Comparison of ENCODE assay signal across 8 cellular contexts in genomic region chr1:145926706-145927072, GRCh38. TPM values are rescaled to one million over a fixed set of nuclear protein-coding genes. Genes with fewer than 3 reads are reported as not detected.
A peak's percentile ranks its signal among the peaks of the same experiment; 100 is the strongest.
DNase-seq lines count a peak whose midpoint lies in the region; ATAC-seq and TF ChIP-seq lines count a peak whose summit lies in the region.

No MANE protein-coding gene starts in this region.

- TF ChIP-seq CTCF in HFF-Myc (IDR thresholded peaks at IDR 0.05; ENCODE audit: low read depth, low read length, missing control alignments) (no peak), left ventricle myocardium inferior (IDR thresholded peaks at IDR 0.05; ENCODE audit: borderline replicate concordance) (no peak)

- intact Hi-C loops in left ventricle myocardium inferior (cut with micrococcal nuclease) = no loop called here

- ATAC-seq in HG02588 (IDR thresholded peaks at IDR 0.05; ENCODE audit: unreplicated experiment) = no peak

- H3K4me3 ChIP-seq in ACC112 (ENCODE audit: low read depth, low read length) (peak overlapping the region; percentile 88), HFF-Myc (replicated peaks; ENCODE audit: low read depth, low read length) (peak overlapping the region; percentile 76), left ventricle myocardium inferior (peak overlapping the region; percentile 76)

- no peaks in the 10 kb centered on the region for H3K27me3 ChIP-seq in ACC112 (ENCODE audit: insufficient read depth, low read length)
- H3K27me3 ChIP-seq in left ventricle myocardium inferior (ENCODE audit: low read depth) = no peaks in the 10 kb centered on the region

- H3K36me3 ChIP-seq in ACC112 (ENCODE audit: insufficient read depth, low read length) (peaks cover 13% of the 10 kb centered on the region), left ventricle myocardium inferior (peaks cover 24% of the 10 kb centered on the region)

- H3K27ac ChIP-seq in ACC112 (ENCODE audit: low read depth, low read length) = peak overlapping the region; percentile 88
- H3K27ac ChIP-seq in left ventricle myocardium inferior (replicated peaks) = peak overlapping the region; percentile 96

- H3K9me3 ChIP-seq in left ventricle myocardium inferior (replicated peaks) = no peaks in the 10 kb centered on the region

- H3K4me1 ChIP-seq in ACC112 (ENCODE audit: control insufficient read depth, insufficient read depth, low read length, unreplicated experiment) (peaks cover 7% of the 10 kb centered on the region), left ventricle myocardium inferior (peaks cover 23% of the 10 kb centered on the region)

- DNase-seq in HFF-Myc (ENCODE audit: extremely low read depth, low read depth) (no peak), left ventricle myocardium inferior (no peak), glomerular visceral epithelial cell (ENCODE audit: extremely low spot score) (no peak), NCI-H187 treated with DMSO at 0.1 percent for 48 hours (lab: John Stamatoyannopoulos, UW) (no peak)
- DNase-seq in activated CD4-positive, alpha-beta T cell treated with anti-CD3 and anti-CD28 coated beads, Interleukin-2, amount 50 U/mL, for 48 hours = peak; percentile 55 to 65
- DNase-seq in stimulated activated CD4-positive, alpha-beta T cell treated with anti-CD3 and anti-CD28 coated beads, Interleukin-1b, Interleukin-23, amount 100 ng/mL, for 48 hours = peak; percentile 70

- H2AFZ ChIP-seq in ACC112 (ENCODE audit: low read length, unreplicated experiment) = peak overlapping the region; percentile 53

- H3K79me2 ChIP-seq in ACC112 (ENCODE audit: control insufficient read depth, insufficient read depth, low read length, unreplicated experiment) = peaks cover 15% of the 10 kb centered on the region

RNA-seq across cellular contexts. Expression of gene RBM8A, which starts 0.6 kb away (rescaled TPM):
- total RNA-seq in left ventricle myocardium inferior = 64.4 TPM

RNA-seq across cellular contexts. Expression of gene PEX11B, which starts 8.2 kb away (rescaled TPM):
- 24.4 TPM for total RNA-seq in left ventricle myocardium inferior

RNA-seq across cellular contexts. Expression of gene ITGA10, which starts 16.8 kb away (rescaled TPM):
- total RNA-seq in left ventricle myocardium inferior = 3.7 TPM

RNA-seq across cellular contexts. Expression of gene LIX1L, which starts 31.1 kb away (rescaled TPM):
- total RNA-seq in left ventricle myocardium inferior = 23.0 TPM

RNA-seq across cellular contexts. Expression of gene ANKRD34A, which starts 37.7 kb away (rescaled TPM):
- total RNA-seq in left ventricle myocardium inferior = 0.66 TPM

Comparison
In these comparisons a context has a peak if more than half of its experiments do, and no peak if none do; other contexts are left out.
1. DNase-seq: peak in activated CD4-positive, alpha-beta T cell treated with anti-CD3 and anti-CD28 coated beads, Interleukin-2, amount 50 U/mL, for 48 hours (2 of 2) and stimulated activated CD4-positive, alpha-beta T cell treated with anti-CD3 and anti-CD28 coated beads, Interleukin-1b, Interleukin-23, amount 100 ng/mL, for 48 hours (single experiment); none in HFF-Myc (single experiment), left ventricle myocardium inferior (single experiment), glomerular visceral epithelial cell (single experiment) and NCI-H187 treated with DMSO at 0.1 percent for 48 hours (single experiment).
2. Peak in every context shown above with its lines, with median percentiles within 50 percentile points of each other: H3K4me3 ChIP-seq.